Comparison of ENCODE assay signal across 8 cellular contexts in genomic region chr20:46206025-46206424, GRCh38.
DNase-seq lines count a peak whose midpoint lies in the region; ATAC-seq and TF ChIP-seq lines count a peak whose summit lies in the region.

No MANE protein-coding gene starts in this region.

- TF ChIP-seq POLR2A in transverse colon (IDR thresholded peaks at IDR 0.05) = no peak

- intact Hi-C loops in activated CD4-positive, alpha-beta T cell treated with anti-CD3 and anti-CD28 coated beads for 36 hours (cut with DNase I, micrococcal nuclease) = no loop called here
- intact Hi-C loops in left ventricle myocardium superior (cut with micrococcal nuclease) = no loop called here
- intact Hi-C loops in transverse colon (cut with DNase I; ENCODE audit: low total_unique reads) = no loop called here

- in situ Hi-C loops in transverse colon (cut with MboI; ENCODE audit: low pct_ligation_motif_present in 1 of 4, low pct_unique_long_range_greater_than_20kb in 1 of 4, low sequenced_read_pairs in 3 of 4) = no loop called here

- POLR2A ChIA-PET in activated CD4-positive, alpha-beta T cell treated with anti-CD3 and anti-CD28 coated beads for 36 hours (lab: Charles Lee) = no interaction called here

- H3K9me3 ChIP-seq in T-helper 17 cell (ENCODE audit: control insufficient read depth, low read length, poor library complexity, severe bottlenecking) (no peaks in the 10 kb centered on the region), transverse colon (no peaks in the 10 kb centered on the region)

- peak; percentile 10 for DNase-seq in activated CD4-positive, alpha-beta T cell treated with anti-CD3 and anti-CD28 coated beads for 36 hours
- no peak for DNase-seq in activated CD4-positive, alpha-beta T cell treated with anti-CD3 and anti-CD28 coated beads, Interleukin-2, amount 50 U/mL, for 1 hour
- no peak for DNase-seq in T-helper 17 cell
- DNase-seq in left ventricle myocardium superior = no peak
- DNase-seq in transverse colon = peak; percentile 29
- DNase-seq in SHP77 (lab: John Stamatoyannopoulos, UW) = no peak
- no peak for DNase-seq in dedifferentiated amniotic fluid mesenchymal stem cell (ENCODE audit: extremely low spot score)

- H3K27ac ChIP-seq in transverse colon = no peak overlapping the region

- no peaks in the 10 kb centered on the region for H3K36me3 ChIP-seq in transverse colon

- TF ChIP-seq EP300 in transverse colon (IDR thresholded peaks at IDR 0.05; ENCODE audit: low read depth) = no peak

- no peak overlapping the region for H3K4me3 Mint-ChIP-seq in activated CD4-positive, alpha-beta T cell treated with anti-CD3 and anti-CD28 coated beads for 36 hours
- peak overlapping the region; percentile 83 for H3K4me3 Mint-ChIP-seq in T-helper 17 cell

- H3K27me3 ChIP-seq in transverse colon = peaks cover 43% of the 10 kb centered on the region

- H3K4me1 Mint-ChIP-seq in activated CD4-positive, alpha-beta T cell treated with anti-CD3 and anti-CD28 coated beads for 36 hours = peaks cover 18% of the 10 kb centered on the region
- peaks cover 60% of the 10 kb centered on the region for H3K4me1 Mint-ChIP-seq in T-helper 17 cell

- peak; percentile 64 for ATAC-seq in activated CD4-positive, alpha-beta T cell treated with anti-CD3 and anti-CD28 coated beads for 36 hours
- ATAC-seq in T-helper 17 cell (no peak), left ventricle myocardium superior (peak; percentile 55), HG03439 (IDR thresholded peaks at IDR 0.05; ENCODE audit: unreplicated experiment) (no peak)

- H3K4me1 ChIP-seq in transverse colon = no peaks in the 10 kb centered on the region

- 0 to 16% methylated on average over 1 to 5 of the region's 5 CpGs for WGBS in transverse colon (ENCODE audit: low coverage in 1 of 2), 2 donors

- H3K27me3 Mint-ChIP-seq in activated CD4-positive, alpha-beta T cell treated with anti-CD3 and anti-CD28 coated beads for 36 hours = peaks cover 21% of the 10 kb centered on the region
- H3K27me3 Mint-ChIP-seq in T-helper 17 cell = peaks cover 17% of the 10 kb centered on the region

- H3K9me3 Mint-ChIP-seq in activated CD4-positive, alpha-beta T cell treated with anti-CD3 and anti-CD28 coated beads for 36 hours (ENCODE audit: low read depth) = no peaks in the 10 kb centered on the region

- TF ChIP-seq CTCF in transverse colon (IDR thresholded peaks at IDR 0.05) = no peak

- CTCF ChIA-PET in activated CD4-positive, alpha-beta T cell treated with anti-CD3 and anti-CD28 coated beads for 36 hours (lab: Charles Lee) = interaction anchor here (0.8 to 1.0 kb wide), 2 partner anchors 10 to 31 kb away, joined by 3 to 4 read pairs; no protein-coding TSS in a partner anchor

- H3K36me3 Mint-ChIP-seq in activated CD4-positive, alpha-beta T cell treated with anti-CD3 and anti-CD28 coated beads for 36 hours (ENCODE audit: low read depth) = no peaks in the 10 kb centered on the region
- H3K36me3 Mint-ChIP-seq in T-helper 17 cell (ENCODE audit: low read depth) = peaks cover 9% of the 10 kb centered on the region

- H3K27ac Mint-ChIP-seq in activated CD4-positive, alpha-beta T cell treated with anti-CD3 and anti-CD28 coated beads for 36 hours = no peak overlapping the region
- H3K27ac Mint-ChIP-seq in T-helper 17 cell = peak overlapping the region; percentile 43

- no peak overlapping the region for H3K4me3 ChIP-seq in transverse colon

Comparison
In these comparisons a context has a peak if more than half of its experiments do, and no peak if none do; other contexts are left out.
1. DNase-seq: peak in activated CD4-positive, alpha-beta T cell treated with anti-CD3 and anti-CD28 coated beads for 36 hours (single experiment) and transverse colon (single experiment); none in activated CD4-positive, alpha-beta T cell treated with anti-CD3 and anti-CD28 coated beads, Interleukin-2, amount 50 U/mL, for 1 hour (single experiment), T-helper 17 cell (0 of 3), left ventricle myocardium superior (single experiment), SHP77 (0 of 2) and dedifferentiated amniotic fluid mesenchymal stem cell (single experiment).
2. ATAC-seq: peak in activated CD4-positive, alpha-beta T cell treated with anti-CD3 and anti-CD28 coated beads for 36 hours (single experiment) and left ventricle myocardium superior (single experiment); none in T-helper 17 cell (single experiment) and HG03439 (single experiment).